ENCODE assay signal across 8 cellular contexts in genomic region chr7:123367508-123368122, GRCh38.
DNase-seq lines count a peak whose midpoint lies in the region; ATAC-seq, FAIRE-seq and TF ChIP-seq lines count a peak whose summit lies in the region.

No MANE protein-coding gene starts in this region.

- DNase-seq in DMS53 treated with DMSO at 0.1 percent for 48 hours (lab: John Stamatoyannopoulos, UW; ENCODE audit: unreplicated experiment) (peak; percentile 61), GM19239 (ENCODE audit: insufficient read length, low spot score) (peak; percentile 22), OCI-M1 (lab: John Stamatoyannopoulos, UW) (peak; percentile 68), fibroblast of pulmonary artery (ENCODE audit: low read depth) (peak; percentile 75), GM19240 (ENCODE audit: insufficient read length, low spot score) (no peak), NCI-H510A treated with DMSO at 0.1 percent for 48 hours (lab: John Stamatoyannopoulos, UW) (no peak)
- DNase-seq in stimulated activated naive CD8-positive, alpha-beta T cell treated with anti-CD3 and anti-CD28 coated beads, Interleukin-15, Interleukin-2, amounts not matched to agents 100 U/mL and 50 U/mL, for 24 hours = peak; percentile 7

- H3K4me3 ChIP-seq in fibroblast of pulmonary artery (replicated peaks; ENCODE audit: low read depth, low read length) = no peak overlapping the region

- TF ChIP-seq CTCF in fibroblast of pulmonary artery (IDR thresholded peaks at IDR 0.05; ENCODE audit: low read length, missing control alignments) = peak; percentile 83

- FAIRE-seq in GM19239 (lab: Jason Lieb, UNC) = peak; percentile 37

- ATAC-seq in HG03139 (IDR thresholded peaks at IDR 0.05; ENCODE audit: unreplicated experiment) = peak; percentile 87
- no peak for ATAC-seq in stimulated activated naive CD8-positive, alpha-beta T cell treated with anti-CD3 and anti-CD28 coated beads, Interleukin-15, Interleukin-2, amounts not matched to agents 100 U/mL and 50 U/mL, for 24 hours

Comparison
In these comparisons a context has a peak if more than half of its experiments do, and no peak if none do; other contexts are left out.
1. DNase-seq: peak in DMS53 treated with DMSO at 0.1 percent for 48 hours (single experiment), GM19239 (single experiment), OCI-M1 (single experiment), fibroblast of pulmonary artery (single experiment) and stimulated activated naive CD8-positive, alpha-beta T cell treated with anti-CD3 and anti-CD28 coated beads, Interleukin-15, Interleukin-2, amounts not matched to agents 100 U/mL and 50 U/mL, for 24 hours (single experiment); none in GM19240 (single experiment) and NCI-H510A treated with DMSO at 0.1 percent for 48 hours (single experiment).